Comparison of ENCODE assay signal across 17 cellular contexts in genomic region chr17:44272321-44272951, GRCh38. TPM values are rescaled to one million over a fixed set of nuclear protein-coding genes. Genes with fewer than 3 reads are reported as not detected.
"Had no signal": no experiment of that assay in that cellular context is flagged by ENCODE, and none has a peak within 500 bp of the region (broad histone marks: within the 10 kb centered on the region; RNA-seq: fewer than 3 reads in every experiment).

No MANE protein-coding gene starts in this region.

- ATAC-seq: body of pancreas, pancreas had no signal

- H3K27me3 Mint-ChIP-seq: activated naive CD4-positive, alpha-beta T cell treated with anti-CD3 and anti-CD28 coated beads, Interleukin-2, amount 50 U/mL, for 24 hours had no signal

- H3K4me3 ChIP-seq: body of pancreas, esophagus muscularis mucosa, pancreas, skin epidermis, thyroid gland, vagina had no signal

- H3K9me3 Mint-ChIP-seq: activated naive CD4-positive, alpha-beta T cell treated with anti-CD3 and anti-CD28 coated beads, Interleukin-2, amount 50 U/mL, for 24 hours had no signal

- H3K27ac ChIP-seq: body of pancreas, esophagus muscularis mucosa, pancreas, skin epidermis, thyroid gland, vagina had no signal

- DNase-seq: activated CD4-positive, alpha-beta T cell treated with anti-CD3 and anti-CD28 coated beads, Interleukin-2, amount 50 U/mL, for 4 hours; activated CD4-positive, CD25-positive, alpha-beta regulatory T cell treated with anti-CD3 and anti-CD28 coated beads, Interleukin-2, amount 50 U/mL, for 72 hours; activated T-cell treated with anti-CD3 and anti-CD28 coated beads, Interleukin-2, amount 50 U/mL, for 1 hour; body of pancreas; cerebellar nuclear complex; dermis blood vessel endothelial cell; islet precursor cell; mesendoderm; pancreas; stimulated activated CD4-positive, alpha-beta T cell treated with anti-CD3 and anti-CD28 coated beads, Interleukin-4, amount 100 ng/mL, for 4 hours; thyroid gland had no signal

- H3K9me3 ChIP-seq: body of pancreas, esophagus muscularis mucosa, pancreas, thyroid gland, vagina had no signal

- H3K27me3 ChIP-seq: body of pancreas, pancreas, thyroid gland, vagina had no signal

- H3K4me1 Mint-ChIP-seq: activated naive CD4-positive, alpha-beta T cell treated with anti-CD3 and anti-CD28 coated beads, Interleukin-2, amount 50 U/mL, for 24 hours had no signal

- H3K36me3 ChIP-seq: esophagus muscularis mucosa, pancreas, thyroid gland, vagina had no signal

- H3K4me1 ChIP-seq: body of pancreas, pancreas, vagina had no signal

- H3K36me3 Mint-ChIP-seq: activated naive CD4-positive, alpha-beta T cell treated with anti-CD3 and anti-CD28 coated beads, Interleukin-2, amount 50 U/mL, for 24 hours had no signal

- H3K4me3 Mint-ChIP-seq: activated naive CD4-positive, alpha-beta T cell treated with anti-CD3 and anti-CD28 coated beads, Interleukin-2, amount 50 U/mL, for 24 hours had no signal

RNA-seq across cellular contexts. Expression of gene SLC4A1, which starts 4.5 kb away (rescaled TPM):
- total RNA-seq: body of pancreas; dermis blood vessel endothelial cell; fibroblast of villous mesenchyme; T-helper 2 cell treated with Interferon-gamma antibody and Interleukin-4, amounts not matched to agents 100 ng/mL and 5 ng/mL, for 36 hours; vagina had no signal
- polyA plus RNA-seq: pancreas had no signal
